Comparison of ENCODE assay signal across 8 cellular contexts in genomic region chr3:136249593-136250225, GRCh38. TPM values are rescaled to one million over a fixed set of nuclear protein-coding genes. Genes with fewer than 3 reads are reported as not detected.
DNase-seq lines count a peak whose midpoint lies in the region; TF ChIP-seq lines count a peak whose summit lies in the region.

No MANE protein-coding gene starts in this region.

- H3F3A ChIP-seq in smooth muscle cell (ENCODE audit: low read depth) = no peaks in the 10 kb centered on the region

- H3K36me3 ChIP-seq in HEK293 (ENCODE audit: control insufficient read depth in 2 of 2, insufficient read depth in 1 of 2, low read length in 2 of 2) (no peaks in the 10 kb centered on the region), smooth muscle cell (ENCODE audit: low read depth) (no peaks in the 10 kb centered on the region)

- no peaks in the 10 kb centered on the region for H3K27me3 Mint-ChIP-seq in T-helper 1 cell treated with Interleukin-12 subunit alpha and Interleukin-12 subunit beta and Interleukin-4 antibody, amounts not matched to agents 30 μg/mL and 1 μg/mL, for 36 hours (ENCODE audit: low read depth)
- no peaks in the 10 kb centered on the region for H3K27me3 Mint-ChIP-seq in glutamatergic neuron (ENCODE audit: unreplicated experiment)

- H3K27me3 ChIP-seq in smooth muscle cell (ENCODE audit: low read depth) = no peaks in the 10 kb centered on the region

- H3K9me3 ChIP-seq in HEK293 (ENCODE audit: control insufficient read depth, insufficient read depth, low read depth, low read length) (no peaks in the 10 kb centered on the region), smooth muscle cell (replicated peaks; ENCODE audit: low read depth) (no peaks in the 10 kb centered on the region)

- no peaks in the 10 kb centered on the region for H3K36me3 Mint-ChIP-seq in T-helper 1 cell treated with Interleukin-12 subunit alpha and Interleukin-12 subunit beta and Interleukin-4 antibody, amounts not matched to agents 30 μg/mL and 1 μg/mL, for 36 hours (ENCODE audit: low read depth)
- no peaks in the 10 kb centered on the region for H3K36me3 Mint-ChIP-seq in glutamatergic neuron (ENCODE audit: unreplicated experiment)

- H2AFZ ChIP-seq in smooth muscle cell (ENCODE audit: low read depth) = peak overlapping the region; percentile 81

- H3K9ac ChIP-seq in smooth muscle cell (ENCODE audit: low read depth) = no peak overlapping the region

- POLR2A ChIA-PET in HEK293 (lab: Yijun Ruan, JAX) (interaction anchor here (0.7 kb wide), 1 partner anchor 105 kb away, joined by 6 read pairs; no protein-coding TSS in a partner anchor), GM10248 (lab: Yijun Ruan, JAX) (no interaction called here)

- H3K4me3 ChIP-seq in HEK293 (ENCODE audit: low read depth, low read length) (peak overlapping the region; percentile 84), smooth muscle cell (peak overlapping the region; percentile 81)

- WGBS in smooth muscle cell (ENCODE audit: low lambda C conversion rate) = 50% methylated on average over 10 of the region's 11 CpGs

- H3K9me3 Mint-ChIP-seq in T-helper 1 cell treated with Interleukin-12 subunit alpha and Interleukin-12 subunit beta and Interleukin-4 antibody, amounts not matched to agents 30 μg/mL and 1 μg/mL, for 36 hours = no peaks in the 10 kb centered on the region
- H3K9me3 Mint-ChIP-seq in glutamatergic neuron (ENCODE audit: unreplicated experiment) = peaks cover 3% of the 10 kb centered on the region

- H3K27ac ChIP-seq in HEK293 (ENCODE audit: extremely low read depth, low read depth, low read length) (peak overlapping the region; percentile 68; the same call in 1 of the 2 replicates), smooth muscle cell (ENCODE audit: low read depth) (peak overlapping the region; percentile 85)

- peaks cover 2% of the 10 kb centered on the region for H3K4me1 ChIP-seq in HEK293 (ENCODE audit: control insufficient read depth, insufficient read depth, low read length)
- H3K4me1 ChIP-seq in smooth muscle cell (ENCODE audit: low read depth) = no peaks in the 10 kb centered on the region

- no peaks in the 10 kb centered on the region for H4K20me1 ChIP-seq in smooth muscle cell (ENCODE audit: low read depth)

- CTCF ChIA-PET in HEK293 (lab: Yijun Ruan, JAX) (no interaction called here), GM10248 (lab: Yijun Ruan, JAX) (interaction anchor here (0.7 to 2.6 kb wide), 4 partner anchors 10 to 764 kb away, joined by 3 to 12 read pairs (median 4); partner anchors contain the start of gene STAG1)

- DNase-seq in glutamatergic neuron (no peak), smooth muscle cell (lab: John Stamatoyannopoulos, UW; ENCODE audit: unreplicated experiment) (no peak), GM10248 (ENCODE audit: extremely low spot score) (no peak), iPS-NIHi7 (ENCODE audit: extremely low spot score) (no peak), GM03348 (ENCODE audit: low spot score) (no peak)
- no peak for DNase-seq in stimulated activated CD4-positive, alpha-beta T cell treated with anti-CD3 and anti-CD28 coated beads, Interleukin-2, amount 100 ng/mL, for 24 hours

- H3K4me2 ChIP-seq in smooth muscle cell = peak overlapping the region; percentile 94

- peak overlapping the region; percentile 88 for H3K27ac Mint-ChIP-seq in T-helper 1 cell treated with Interleukin-12 subunit alpha and Interleukin-12 subunit beta and Interleukin-4 antibody, amounts not matched to agents 30 μg/mL and 1 μg/mL, for 36 hours
- peak overlapping the region; percentile 92 for H3K27ac Mint-ChIP-seq in glutamatergic neuron (ENCODE audit: unreplicated experiment)

- TF ChIP-seq CTCF in HEK293 (tag by site-specific recombination; IDR thresholded peaks at IDR 0.05) (no peak), glutamatergic neuron (IDR thresholded peaks at IDR 0.05; ENCODE audit: partially characterized antibody, unreplicated experiment) (no peak), smooth muscle cell (IDR thresholded peaks at IDR 0.05; ENCODE audit: borderline replicate concordance, insufficient read depth, poor library complexity, severe bottlenecking) (no peak), GM10248 (IDR thresholded peaks at IDR 0.05; ENCODE audit: control extremely low read depth, extremely low read depth, low read depth, missing control alignments) (no peak)

- peaks cover 12% of the 10 kb centered on the region for H3K4me1 Mint-ChIP-seq in T-helper 1 cell treated with Interleukin-12 subunit alpha and Interleukin-12 subunit beta and Interleukin-4 antibody, amounts not matched to agents 30 μg/mL and 1 μg/mL, for 36 hours (ENCODE audit: low read depth)
- H3K4me1 Mint-ChIP-seq in glutamatergic neuron (ENCODE audit: low read depth, unreplicated experiment) = peaks cover 7% of the 10 kb centered on the region

- peak overlapping the region; percentile 84 for H3K4me3 Mint-ChIP-seq in T-helper 1 cell treated with Interleukin-12 subunit alpha and Interleukin-12 subunit beta and Interleukin-4 antibody, amounts not matched to agents 30 μg/mL and 1 μg/mL, for 36 hours
- H3K4me3 Mint-ChIP-seq in glutamatergic neuron (ENCODE audit: unreplicated experiment) = peak overlapping the region; percentile 95

- peaks cover 15% of the 10 kb centered on the region for H3K79me2 ChIP-seq in smooth muscle cell (ENCODE audit: low read depth)

TF ChIP-seq in HEK293, 187 proteins besides CTCF, POLR2A, EP300 and RAD21 (continues in another document):
- TF ChIP-seq GFI1B (tag by site-specific recombination; IDR thresholded peaks at IDR 0.05) = no peak
- TF ChIP-seq ZNF157 (tag by site-specific recombination; IDR thresholded peaks at IDR 0.05) = no peak
- no peak for TF ChIP-seq ZNF280C (tag by site-specific recombination; IDR thresholded peaks at IDR 0.05)
- no peak for TF ChIP-seq ZBTB8A (tag by site-specific recombination; IDR thresholded peaks at IDR 0.05)
- no peak for TF ChIP-seq ZBTB49 (tag by site-specific recombination; IDR thresholded peaks at IDR 0.05; ENCODE audit: low read depth)
- no peak for TF ChIP-seq SP3 (tag by site-specific recombination; IDR thresholded peaks at IDR 0.05)
- no peak for TF ChIP-seq ZNF114 (tag by site-specific recombination; IDR thresholded peaks at IDR 0.05)
- TF ChIP-seq SETDB1 (IDR thresholded peaks at IDR 0.05; ENCODE audit: insufficient read length, low read length) = no peak
- no peak for TF ChIP-seq ZNF529 (tag by site-specific recombination; IDR thresholded peaks at IDR 0.05; ENCODE audit: insufficient replicate concordance)
- TF ChIP-seq ZNF677 (tag by site-specific recombination; IDR thresholded peaks at IDR 0.05) = no peak
- no peak for TF ChIP-seq IKZF3 (tag by site-specific recombination; IDR thresholded peaks at IDR 0.05)
- no peak for TF ChIP-seq ZNF18 (tag by site-specific recombination; IDR thresholded peaks at IDR 0.05)
- TF ChIP-seq KLF10 (tag by site-specific recombination; IDR thresholded peaks at IDR 0.05) = no peak
- TF ChIP-seq SALL2 (tag by site-specific recombination; IDR thresholded peaks at IDR 0.05; ENCODE audit: borderline replicate concordance) = no peak
- TF ChIP-seq ZNF768 (tag by site-specific recombination; IDR thresholded peaks at IDR 0.05) = no peak

RNA-seq across cellular contexts. Expression of gene PCCB, which starts 0.4 kb away (rescaled TPM):
- total RNA-seq in glutamatergic neuron (ENCODE audit: unreplicated experiment) (28.1 TPM), smooth muscle cell (17.6 and 26.4 TPM in 2 replicates)
- 21.6 and 27.7 TPM in 2 replicates for polyA plus RNA-seq in smooth muscle cell

RNA-seq across cellular contexts. Expression of gene MSL2, which starts 53.6 kb away (rescaled TPM):
- 32.8 TPM for total RNA-seq in glutamatergic neuron (ENCODE audit: unreplicated experiment)
- total RNA-seq in smooth muscle cell = 16.9 and 39.9 TPM in 2 replicates
- 5.7 and 6.9 TPM in 2 replicates for polyA plus RNA-seq in smooth muscle cell
